1 cellular context compared by ENCODE assay signal in the genomic region with DNA sequence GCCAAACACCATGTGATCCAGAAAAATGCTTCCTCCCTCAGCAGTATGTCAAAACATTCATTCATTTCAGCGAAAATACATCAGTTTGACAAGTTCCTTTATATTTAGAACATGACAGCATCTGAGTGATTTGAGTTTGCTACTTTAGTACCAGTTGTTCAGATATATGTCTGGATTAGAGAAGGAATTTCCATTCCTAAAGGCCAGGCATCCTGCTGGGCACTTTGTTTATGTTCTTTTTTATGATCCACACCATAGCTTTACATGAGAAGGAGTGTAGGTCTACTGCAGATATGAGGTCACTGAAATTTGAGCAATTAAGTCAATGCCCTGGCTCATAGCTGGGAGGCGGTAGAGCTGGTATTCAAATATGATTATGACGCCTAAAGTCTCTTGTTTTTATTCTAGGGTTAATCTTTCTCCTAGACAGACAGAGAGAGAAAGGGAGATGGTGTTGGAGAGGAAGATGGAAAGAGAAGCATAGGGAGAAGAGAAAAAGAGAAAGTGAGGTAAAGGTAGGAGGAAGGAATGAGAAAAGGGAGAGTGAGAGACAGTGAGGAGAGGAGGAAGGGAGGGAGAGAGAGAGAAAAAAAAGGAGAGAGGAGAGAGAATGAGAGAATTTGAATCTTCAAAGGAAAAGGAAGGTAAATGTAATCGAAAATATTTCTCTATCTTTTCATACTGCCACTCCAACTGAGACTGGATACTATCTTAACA.
A peak's percentile ranks its signal among the peaks of the same experiment; 100 is the strongest.
TF ChIP-seq lines count a peak whose summit lies in the region.

No MANE protein-coding gene starts in this region.

TF ChIP-seq in HEK293, 187 proteins besides CTCF, POLR2A, EP300 and RAD21 (continued from another document and continues in another):
- TF ChIP-seq ZNF138 (tag by site-specific recombination; IDR thresholded peaks at IDR 0.05; ENCODE audit: borderline replicate concordance) (no peak), SALL2 (tag by site-specific recombination; IDR thresholded peaks at IDR 0.05; ENCODE audit: borderline replicate concordance) (no peak), ZNF521 (tag by site-specific recombination; IDR thresholded peaks at IDR 0.05) (no peak), ZNF2 (tag by site-specific recombination; IDR thresholded peaks at IDR 0.05) (peak; percentile 59; the same call in 1 of the 2 replicates), ZNF433 (tag by site-specific recombination; IDR thresholded peaks at IDR 0.05; ENCODE audit: low read depth) (no peak), ZNF623 (tag by site-specific recombination; IDR thresholded peaks at IDR 0.05) (no peak), ZNF10 (tag by site-specific recombination; IDR thresholded peaks at IDR 0.05) (no peak), FEZF1 (tag by site-specific recombination; IDR thresholded peaks at IDR 0.05) (peak; percentile 80), ZBTB1 (tag by site-specific recombination; IDR thresholded peaks at IDR 0.05) (no peak), ZEB2 (tag by site-specific recombination; IDR thresholded peaks at IDR 0.05) (peak; percentile 73), KLF10 (tag by site-specific recombination; IDR thresholded peaks at IDR 0.05) (no peak), ZNF558 (tag by site-specific recombination; IDR thresholded peaks at IDR 0.05) (no peak), ZNF112 (tag by site-specific recombination; IDR thresholded peaks at IDR 0.05) (no peak), ZNF248 (tag by site-specific recombination; IDR thresholded peaks at IDR 0.05) (no peak), ZNF366 (tag by site-specific recombination; conservative IDR thresholded peaks at IDR 0.05) (peak; percentile 82), ZFP37 (tag by site-specific recombination; IDR thresholded peaks at IDR 0.05) (no peak), ZFP69B (tag by site-specific recombination; IDR thresholded peaks at IDR 0.05) (0 out of 2 replicates have a peak, but pooled peaks have one; percentile 20), IKZF3 (tag by site-specific recombination; IDR thresholded peaks at IDR 0.05) (0 out of 2 replicates have a peak, but pooled peaks have one; percentile 48), ZNF350 (tag by site-specific recombination; IDR thresholded peaks at IDR 0.05) (peak; percentile 61), ZNF184 (tag by site-specific recombination; IDR thresholded peaks at IDR 0.05) (no peak), ZNF837 (tag by site-specific recombination; IDR thresholded peaks at IDR 0.05) (no peak), ZNF404 (tag by site-specific recombination; IDR thresholded peaks at IDR 0.05) (no peak), SP3 (tag by site-specific recombination; IDR thresholded peaks at IDR 0.05) (no peak), ZFP41 (tag by site-specific recombination; IDR thresholded peaks at IDR 0.05; ENCODE audit: borderline replicate concordance) (no peak), KLF8 (tag by site-specific recombination; IDR thresholded peaks at IDR 0.05) (peak; percentile 46; the same call in 1 of the 2 replicates), SCRT2 (tag by site-specific recombination; IDR thresholded peaks at IDR 0.05) (no peak), ZNF654 (tag by site-specific recombination; IDR thresholded peaks at IDR 0.05; ENCODE audit: low read depth) (no peak), ZNF16 (tag by site-specific recombination; IDR thresholded peaks at IDR 0.05; ENCODE audit: low read depth) (no peak), ZNF701 (tag by site-specific recombination; IDR thresholded peaks at IDR 0.05) (no peak), ZNF175 (tag by site-specific recombination; IDR thresholded peaks at IDR 0.05) (no peak), ZNF473 (tag by site-specific recombination; IDR thresholded peaks at IDR 0.05) (no peak), ZNF777 (tag by site-specific recombination; IDR thresholded peaks at IDR 0.05; ENCODE audit: borderline replicate concordance) (no peak)
- TF ChIP-seq, protein P1, sequence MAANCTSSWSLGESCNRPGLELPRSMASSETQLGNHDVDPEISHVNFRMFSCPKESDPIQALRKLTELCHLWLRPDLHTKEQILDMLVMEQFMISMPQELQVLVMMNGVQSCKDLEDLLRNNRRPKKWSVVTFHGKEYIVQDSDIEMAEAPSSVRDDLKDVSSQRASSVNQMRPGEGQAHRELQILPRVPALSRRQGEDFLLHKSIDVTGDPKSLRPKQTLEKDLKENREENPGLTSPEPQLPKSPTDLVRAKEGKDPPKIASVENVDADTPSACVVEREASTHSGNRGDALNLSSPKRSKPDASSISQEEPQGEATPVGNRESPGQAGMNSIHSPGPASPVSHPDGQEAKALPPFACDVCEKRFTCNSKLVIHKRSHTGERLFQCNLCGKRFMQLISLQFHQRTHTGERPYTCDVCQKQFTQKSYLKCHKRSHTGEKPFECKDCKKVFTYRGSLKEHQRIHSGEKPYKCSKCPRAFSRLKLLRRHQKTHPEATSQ (tag by site-specific recombination; IDR thresholded peaks at IDR 0.05) = no peak
- TF ChIP-seq, protein P2, sequence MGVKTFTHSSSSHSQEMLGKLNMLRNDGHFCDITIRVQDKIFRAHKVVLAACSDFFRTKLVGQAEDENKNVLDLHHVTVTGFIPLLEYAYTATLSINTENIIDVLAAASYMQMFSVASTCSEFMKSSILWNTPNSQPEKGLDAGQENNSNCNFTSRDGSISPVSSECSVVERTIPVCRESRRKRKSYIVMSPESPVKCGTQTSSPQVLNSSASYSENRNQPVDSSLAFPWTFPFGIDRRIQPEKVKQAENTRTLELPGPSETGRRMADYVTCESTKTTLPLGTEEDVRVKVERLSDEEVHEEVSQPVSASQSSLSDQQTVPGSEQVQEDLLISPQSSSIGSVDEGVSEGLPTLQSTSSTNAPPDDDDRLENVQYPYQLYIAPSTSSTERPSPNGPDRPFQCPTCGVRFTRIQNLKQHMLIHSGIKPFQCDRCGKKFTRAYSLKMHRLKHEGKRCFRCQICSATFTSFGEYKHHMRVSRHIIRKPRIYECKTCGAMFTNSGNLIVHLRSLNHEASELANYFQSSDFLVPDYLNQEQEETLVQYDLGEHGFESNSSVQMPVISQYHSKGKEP (tag by site-specific recombination; IDR thresholded peaks at IDR 0.05) = 0 out of 2 replicates have a peak, but pooled peaks have one; percentile 32
- TF ChIP-seq, protein P3, sequence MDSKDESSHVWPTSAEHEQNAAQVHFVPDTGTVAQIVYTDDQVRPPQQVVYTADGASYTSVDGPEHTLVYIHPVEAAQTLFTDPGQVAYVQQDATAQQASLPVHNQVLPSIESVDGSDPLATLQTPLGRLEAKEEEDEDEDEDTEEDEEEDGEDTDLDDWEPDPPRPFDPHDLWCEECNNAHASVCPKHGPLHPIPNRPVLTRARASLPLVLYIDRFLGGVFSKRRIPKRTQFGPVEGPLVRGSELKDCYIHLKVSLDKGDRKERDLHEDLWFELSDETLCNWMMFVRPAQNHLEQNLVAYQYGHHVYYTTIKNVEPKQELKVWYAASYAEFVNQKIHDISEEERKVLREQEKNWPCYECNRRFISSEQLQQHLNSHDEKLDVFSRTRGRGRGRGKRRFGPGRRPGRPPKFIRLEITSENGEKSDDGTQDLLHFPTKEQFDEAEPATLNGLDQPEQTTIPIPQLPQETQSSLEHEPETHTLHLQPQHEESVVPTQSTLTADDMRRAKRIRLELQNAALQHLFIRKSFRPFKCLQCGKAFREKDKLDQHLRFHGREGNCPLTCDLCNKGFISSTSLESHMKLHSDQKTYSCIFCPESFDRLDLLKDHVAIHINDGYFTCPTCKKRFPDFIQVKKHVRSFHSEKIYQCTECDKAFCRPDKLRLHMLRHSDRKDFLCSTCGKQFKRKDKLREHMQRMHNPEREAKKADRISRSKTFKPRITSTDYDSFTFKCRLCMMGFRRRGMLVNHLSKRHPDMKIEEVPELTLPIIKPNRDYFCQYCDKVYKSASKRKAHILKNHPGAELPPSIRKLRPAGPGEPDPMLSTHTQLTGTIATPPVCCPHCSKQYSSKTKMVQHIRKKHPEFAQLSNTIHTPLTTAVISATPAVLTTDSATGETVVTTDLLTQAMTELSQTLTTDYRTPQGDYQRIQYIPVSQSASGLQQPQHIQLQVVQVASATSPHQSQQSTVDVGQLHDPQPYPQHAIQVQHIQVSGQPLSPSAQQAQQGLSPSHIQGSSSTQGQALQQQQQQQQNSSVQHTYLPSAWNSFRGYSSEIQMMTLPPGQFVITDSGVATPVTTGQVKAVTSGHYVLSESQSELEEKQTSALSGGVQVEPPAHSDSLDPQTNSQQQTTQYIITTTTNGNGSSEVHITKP (tag by site-specific recombination; IDR thresholded peaks at IDR 0.05) = peak; percentile 20; the same call in 1 of the 2 replicates
- TF ChIP-seq, protein P4, sequence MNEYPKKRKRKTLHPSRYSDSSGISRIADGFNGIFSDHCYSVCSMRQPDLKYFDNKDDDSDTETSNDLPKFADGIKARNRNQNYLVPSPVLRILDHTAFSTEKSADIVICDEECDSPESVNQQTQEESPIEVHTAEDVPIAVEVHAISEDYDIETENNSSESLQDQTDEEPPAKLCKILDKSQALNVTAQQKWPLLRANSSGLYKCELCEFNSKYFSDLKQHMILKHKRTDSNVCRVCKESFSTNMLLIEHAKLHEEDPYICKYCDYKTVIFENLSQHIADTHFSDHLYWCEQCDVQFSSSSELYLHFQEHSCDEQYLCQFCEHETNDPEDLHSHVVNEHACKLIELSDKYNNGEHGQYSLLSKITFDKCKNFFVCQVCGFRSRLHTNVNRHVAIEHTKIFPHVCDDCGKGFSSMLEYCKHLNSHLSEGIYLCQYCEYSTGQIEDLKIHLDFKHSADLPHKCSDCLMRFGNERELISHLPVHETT (tag by site-specific recombination; IDR thresholded peaks at IDR 0.05) = no peak
- TF ChIP-seq, protein P5, sequence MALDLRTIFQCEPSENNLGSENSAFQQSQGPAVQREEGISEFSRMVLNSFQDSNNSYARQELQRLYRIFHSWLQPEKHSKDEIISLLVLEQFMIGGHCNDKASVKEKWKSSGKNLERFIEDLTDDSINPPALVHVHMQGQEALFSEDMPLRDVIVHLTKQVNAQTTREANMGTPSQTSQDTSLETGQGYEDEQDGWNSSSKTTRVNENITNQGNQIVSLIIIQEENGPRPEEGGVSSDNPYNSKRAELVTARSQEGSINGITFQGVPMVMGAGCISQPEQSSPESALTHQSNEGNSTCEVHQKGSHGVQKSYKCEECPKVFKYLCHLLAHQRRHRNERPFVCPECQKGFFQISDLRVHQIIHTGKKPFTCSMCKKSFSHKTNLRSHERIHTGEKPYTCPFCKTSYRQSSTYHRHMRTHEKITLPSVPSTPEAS (tag by site-specific recombination; IDR thresholded peaks at IDR 0.05) = no peak
- TF ChIP-seq, protein P6, sequence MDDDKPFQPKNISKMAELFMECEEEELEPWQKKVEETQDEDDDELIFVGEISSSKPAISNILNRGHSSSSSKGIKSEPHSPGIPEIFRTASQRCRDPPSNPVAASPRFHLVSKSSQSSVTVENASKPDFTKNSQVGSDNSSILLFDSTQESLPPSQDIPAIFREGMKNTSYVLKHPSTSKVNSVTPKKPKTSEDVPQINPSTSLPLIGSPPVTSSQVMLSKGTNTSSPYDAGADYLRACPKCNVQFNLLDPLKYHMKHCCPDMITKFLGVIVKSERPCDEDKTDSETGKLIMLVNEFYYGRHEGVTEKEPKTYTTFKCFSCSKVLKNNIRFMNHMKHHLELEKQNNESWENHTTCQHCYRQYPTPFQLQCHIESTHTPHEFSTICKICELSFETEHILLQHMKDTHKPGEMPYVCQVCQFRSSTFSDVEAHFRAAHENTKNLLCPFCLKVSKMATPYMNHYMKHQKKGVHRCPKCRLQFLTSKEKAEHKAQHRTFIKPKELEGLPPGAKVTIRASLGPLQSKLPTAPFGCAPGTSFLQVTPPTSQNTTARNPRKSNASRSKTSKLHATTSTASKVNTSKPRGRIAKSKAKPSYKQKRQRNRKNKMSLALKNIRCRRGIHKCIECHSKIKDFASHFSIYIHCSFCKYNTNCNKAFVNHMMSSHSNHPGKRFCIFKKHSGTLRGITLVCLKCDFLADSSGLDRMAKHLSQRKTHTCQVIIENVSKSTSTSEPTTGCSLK (tag by site-specific recombination; IDR thresholded peaks at IDR 0.05) = no peak
- TF ChIP-seq, protein P7, sequence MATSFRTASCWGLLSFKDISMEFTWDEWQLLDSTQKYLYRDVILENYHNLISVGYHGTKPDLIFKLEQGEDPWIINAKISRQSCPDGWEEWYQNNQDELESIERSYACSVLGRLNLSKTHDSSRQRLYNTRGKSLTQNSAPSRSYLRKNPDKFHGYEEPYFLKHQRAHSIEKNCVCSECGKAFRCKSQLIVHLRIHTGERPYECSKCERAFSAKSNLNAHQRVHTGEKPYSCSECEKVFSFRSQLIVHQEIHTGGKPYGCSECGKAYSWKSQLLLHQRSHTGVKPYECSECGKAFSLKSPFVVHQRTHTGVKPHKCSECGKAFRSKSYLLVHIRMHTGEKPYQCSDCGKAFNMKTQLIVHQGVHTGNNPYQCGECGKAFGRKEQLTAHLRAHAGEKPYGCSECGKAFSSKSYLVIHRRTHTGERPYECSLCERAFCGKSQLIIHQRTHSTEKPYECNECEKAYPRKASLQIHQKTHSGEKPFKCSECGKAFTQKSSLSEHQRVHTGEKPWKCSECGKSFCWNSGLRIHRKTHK (tag by site-specific recombination; IDR thresholded peaks at IDR 0.05) = no peak
- TF ChIP-seq, protein P8, sequence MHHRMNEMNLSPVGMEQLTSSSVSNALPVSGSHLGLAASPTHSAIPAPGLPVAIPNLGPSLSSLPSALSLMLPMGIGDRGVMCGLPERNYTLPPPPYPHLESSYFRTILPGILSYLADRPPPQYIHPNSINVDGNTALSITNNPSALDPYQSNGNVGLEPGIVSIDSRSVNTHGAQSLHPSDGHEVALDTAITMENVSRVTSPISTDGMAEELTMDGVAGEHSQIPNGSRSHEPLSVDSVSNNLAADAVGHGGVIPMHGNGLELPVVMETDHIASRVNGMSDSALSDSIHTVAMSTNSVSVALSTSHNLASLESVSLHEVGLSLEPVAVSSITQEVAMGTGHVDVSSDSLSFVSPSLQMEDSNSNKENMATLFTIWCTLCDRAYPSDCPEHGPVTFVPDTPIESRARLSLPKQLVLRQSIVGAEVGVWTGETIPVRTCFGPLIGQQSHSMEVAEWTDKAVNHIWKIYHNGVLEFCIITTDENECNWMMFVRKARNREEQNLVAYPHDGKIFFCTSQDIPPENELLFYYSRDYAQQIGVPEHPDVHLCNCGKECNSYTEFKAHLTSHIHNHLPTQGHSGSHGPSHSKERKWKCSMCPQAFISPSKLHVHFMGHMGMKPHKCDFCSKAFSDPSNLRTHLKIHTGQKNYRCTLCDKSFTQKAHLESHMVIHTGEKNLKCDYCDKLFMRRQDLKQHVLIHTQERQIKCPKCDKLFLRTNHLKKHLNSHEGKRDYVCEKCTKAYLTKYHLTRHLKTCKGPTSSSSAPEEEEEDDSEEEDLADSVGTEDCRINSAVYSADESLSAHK (tag by site-specific recombination; IDR thresholded peaks at IDR 0.05) = no peak
- TF ChIP-seq, protein P9, sequence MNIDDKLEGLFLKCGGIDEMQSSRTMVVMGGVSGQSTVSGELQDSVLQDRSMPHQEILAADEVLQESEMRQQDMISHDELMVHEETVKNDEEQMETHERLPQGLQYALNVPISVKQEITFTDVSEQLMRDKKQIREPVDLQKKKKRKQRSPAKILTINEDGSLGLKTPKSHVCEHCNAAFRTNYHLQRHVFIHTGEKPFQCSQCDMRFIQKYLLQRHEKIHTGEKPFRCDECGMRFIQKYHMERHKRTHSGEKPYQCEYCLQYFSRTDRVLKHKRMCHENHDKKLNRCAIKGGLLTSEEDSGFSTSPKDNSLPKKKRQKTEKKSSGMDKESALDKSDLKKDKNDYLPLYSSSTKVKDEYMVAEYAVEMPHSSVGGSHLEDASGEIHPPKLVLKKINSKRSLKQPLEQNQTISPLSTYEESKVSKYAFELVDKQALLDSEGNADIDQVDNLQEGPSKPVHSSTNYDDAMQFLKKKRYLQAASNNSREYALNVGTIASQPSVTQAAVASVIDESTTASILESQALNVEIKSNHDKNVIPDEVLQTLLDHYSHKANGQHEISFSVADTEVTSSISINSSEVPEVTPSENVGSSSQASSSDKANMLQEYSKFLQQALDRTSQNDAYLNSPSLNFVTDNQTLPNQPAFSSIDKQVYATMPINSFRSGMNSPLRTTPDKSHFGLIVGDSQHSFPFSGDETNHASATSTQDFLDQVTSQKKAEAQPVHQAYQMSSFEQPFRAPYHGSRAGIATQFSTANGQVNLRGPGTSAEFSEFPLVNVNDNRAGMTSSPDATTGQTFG (tag by site-specific recombination; IDR thresholded peaks at IDR 0.05; ENCODE audit: borderline replicate concordance) = no peak
